ENCODE assay signal across 12 cellular contexts in the genomic region with DNA sequence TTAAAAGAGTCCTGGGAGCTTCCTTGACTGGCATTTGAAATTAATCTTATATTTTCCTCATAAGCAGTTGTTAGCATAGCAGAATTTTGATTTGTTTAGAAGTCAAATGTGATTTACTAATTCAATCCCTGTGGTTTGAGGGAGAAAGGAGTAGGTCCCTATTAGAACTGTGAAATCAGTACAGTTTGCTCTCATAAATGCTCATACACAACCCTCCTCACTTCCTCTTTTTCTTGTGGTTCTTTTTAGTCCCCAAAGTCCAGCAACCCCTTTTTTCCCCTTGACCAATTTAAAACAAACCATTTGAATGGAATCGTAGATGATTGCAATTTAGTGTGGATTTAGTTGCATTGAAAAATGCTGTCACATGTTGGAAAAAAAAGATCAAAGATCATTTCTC.
DNase-seq lines count a peak whose midpoint lies in the region; ATAC-seq and TF ChIP-seq lines count a peak whose summit lies in the region.
"Had no signal": no experiment of that assay in that cellular context is flagged by ENCODE, and none has a peak within 500 bp of the region (broad histone marks: within the 10 kb centered on the region; RNA-seq: fewer than 3 reads in every experiment).

No MANE protein-coding gene starts in this region.

- ATAC-seq in GM18498 (IDR thresholded peaks at IDR 0.05; ENCODE audit: unreplicated experiment): peak; percentile 73
- ATAC-seq in GM19372 (IDR thresholded peaks at IDR 0.05; ENCODE audit: low read depth, unreplicated experiment): peak; percentile 89
- ATAC-seq in HG02763 (IDR thresholded peaks at IDR 0.05; ENCODE audit: unreplicated experiment): peak; percentile 51
- peak; percentile 69 for ATAC-seq in HG03520 (IDR thresholded peaks at IDR 0.05; ENCODE audit: unreplicated experiment)

- DNase-seq in DMS53 treated with DMSO at 0.1 percent for 48 hours (lab: John Stamatoyannopoulos, UW; ENCODE audit: unreplicated experiment): no peak
- DNase-seq in amygdala (lab: John Stamatoyannopoulos, UW): no peak
- DNase-seq in NCI-H1930 (lab: John Stamatoyannopoulos, UW): no peak
- DNase-seq in HEK293T (ENCODE audit: extremely low spot score): no peak
- DNase-seq: ACHN; activated T-cell treated with anti-CD3 and anti-CD28 coated beads, Interleukin-2, amount 50 U/mL, for 48 hours; NCI-H1436 treated with DMSO at 0.1 percent for 48 hours; thyroid gland had no signal

- CTCF ChIA-PET in HEK293T (lab: Yijun Ruan, JAX): no interaction called here

- POLR2A ChIA-PET in HEK293T (lab: Yijun Ruan, JAX): no interaction called here

TF ChIP-seq in HEK293T, 16 proteins besides CTCF, POLR2A, EP300 and RAD21:
- TF ChIP-seq ELF4 (IDR thresholded peaks at IDR 0.05) (no peak), SP1 (IDR thresholded peaks at IDR 0.05) (no peak)
